Comparison of ENCODE assay signal across 10 cellular contexts in genomic region chr4:107689912-107690587, GRCh38. TPM values are rescaled to one million over a fixed set of nuclear protein-coding genes. Genes with fewer than 3 reads are reported as not detected.
DNase-seq lines count a peak whose midpoint lies in the region; ATAC-seq and TF ChIP-seq lines count a peak whose summit lies in the region.
"Had no signal": no experiment of that assay in that cellular context is flagged by ENCODE, and none has a peak within 500 bp of the region (broad histone marks: within the 10 kb centered on the region; RNA-seq: fewer than 3 reads in every experiment).

No MANE protein-coding gene starts in this region.

- no peak overlapping the region for H3K27ac Mint-ChIP-seq in CD8-positive, alpha-beta T cell
- H3K27ac Mint-ChIP-seq: T-cell had no signal

- H3K4me3 Mint-ChIP-seq in CD8-positive, alpha-beta T cell: no peak overlapping the region
- H3K4me3 Mint-ChIP-seq: T-cell had no signal

- H3K36me3 ChIP-seq in CD8-positive, alpha-beta T cell (ENCODE audit: insufficient read depth, low read length): no peaks in the 10 kb centered on the region

- no peaks in the 10 kb centered on the region for H3K27me3 ChIP-seq in CD8-positive, alpha-beta T cell (ENCODE audit: insufficient read depth, low read length)

- CTCF ChIA-PET in CD8-positive, alpha-beta T cell (lab: Charles Lee): no interaction called here

- intact Hi-C loops in CD8-positive, alpha-beta T cell (cut with DNase I, micrococcal nuclease): no loop called here

- no peaks in the 10 kb centered on the region for H3K4me1 ChIP-seq in CD8-positive, alpha-beta T cell (ENCODE audit: insufficient read depth, low read length)

- H3K9me3 ChIP-seq in CD8-positive, alpha-beta T cell (ENCODE audit: low read length): no peaks in the 10 kb centered on the region

- H3K4me1 Mint-ChIP-seq in CD8-positive, alpha-beta T cell (ENCODE audit: low read depth): peaks cover 12% of the 10 kb centered on the region

- peaks cover 47% of the 10 kb centered on the region for H3K36me3 Mint-ChIP-seq in CD8-positive, alpha-beta T cell

- no peaks in the 10 kb centered on the region for H3K9me3 Mint-ChIP-seq in CD8-positive, alpha-beta T cell
- H3K9me3 Mint-ChIP-seq: T-cell had no signal

- POLR2A ChIA-PET in CD8-positive, alpha-beta T cell (lab: Charles Lee): no interaction called here

- H3K4me3 ChIP-seq in choroid plexus epithelial cell (ENCODE audit: low read depth, low read length): no peak overlapping the region
- H3K4me3 ChIP-seq in CD8-positive, alpha-beta T cell (ENCODE audit: low read depth, low read length): no peak overlapping the region

- no peak for TF ChIP-seq CTCF in choroid plexus epithelial cell (conservative IDR thresholded peaks at IDR 0.05; ENCODE audit: low read depth, low read length)
- TF ChIP-seq CTCF in CD8-positive, alpha-beta T cell (IDR thresholded peaks at IDR 0.05): no peak

- no peak overlapping the region for H3K27ac ChIP-seq in CD8-positive, alpha-beta T cell (ENCODE audit: low read depth, low read length)

- ATAC-seq in GM18907 (IDR thresholded peaks at IDR 0.05; ENCODE audit: unreplicated experiment): peak; percentile 87
- peak; percentile 55 for ATAC-seq in HG03575 (IDR thresholded peaks at IDR 0.05; ENCODE audit: extremely low read depth, insufficient number of reproducible peaks, low FRiP score, unreplicated experiment)
- no peak for ATAC-seq in CD8-positive, alpha-beta T cell
- ATAC-seq: T-cell had no signal

- DNase-seq in choroid plexus epithelial cell (ENCODE audit: low read depth): peak; percentile 88
- DNase-seq in putamen (ENCODE audit: low spot score): peak; percentile 20
- DNase-seq in COR-L47 (lab: John Stamatoyannopoulos, UW): no peak
- no peak for DNase-seq in NCI-H1048 (lab: John Stamatoyannopoulos, UW)
- no peak for DNase-seq in CD8-positive, alpha-beta T cell
- DNase-seq: NCI-H1092; stimulated activated CD4-positive, alpha-beta T cell treated with anti-CD3 and anti-CD28 coated beads, Interleukin-2, amount 100 ng/mL, for 24 hours; T-cell had no signal

- H3K27me3 Mint-ChIP-seq in CD8-positive, alpha-beta T cell (ENCODE audit: low read depth): no peaks in the 10 kb centered on the region
- H3K27me3 Mint-ChIP-seq: T-cell had no signal

RNA-seq across cellular contexts. Expression of gene PAPSS1, which starts 30.0 kb away (rescaled TPM):
- 1 to 10 TPM; 5.2 to 5.3 TPM for total RNA-seq in CD8-positive, alpha-beta T cell

Comparison
In these comparisons a context has a peak if more than half of its experiments do, and no peak if none do; other contexts are left out.
1. DNase-seq: peak in choroid plexus epithelial cell (single experiment) and putamen (single experiment); none in COR-L47 (single experiment), NCI-H1048 (single experiment) and CD8-positive, alpha-beta T cell (0 of 7).